Comparison of ENCODE assay signal across 9 cellular contexts in the genomic region with DNA sequence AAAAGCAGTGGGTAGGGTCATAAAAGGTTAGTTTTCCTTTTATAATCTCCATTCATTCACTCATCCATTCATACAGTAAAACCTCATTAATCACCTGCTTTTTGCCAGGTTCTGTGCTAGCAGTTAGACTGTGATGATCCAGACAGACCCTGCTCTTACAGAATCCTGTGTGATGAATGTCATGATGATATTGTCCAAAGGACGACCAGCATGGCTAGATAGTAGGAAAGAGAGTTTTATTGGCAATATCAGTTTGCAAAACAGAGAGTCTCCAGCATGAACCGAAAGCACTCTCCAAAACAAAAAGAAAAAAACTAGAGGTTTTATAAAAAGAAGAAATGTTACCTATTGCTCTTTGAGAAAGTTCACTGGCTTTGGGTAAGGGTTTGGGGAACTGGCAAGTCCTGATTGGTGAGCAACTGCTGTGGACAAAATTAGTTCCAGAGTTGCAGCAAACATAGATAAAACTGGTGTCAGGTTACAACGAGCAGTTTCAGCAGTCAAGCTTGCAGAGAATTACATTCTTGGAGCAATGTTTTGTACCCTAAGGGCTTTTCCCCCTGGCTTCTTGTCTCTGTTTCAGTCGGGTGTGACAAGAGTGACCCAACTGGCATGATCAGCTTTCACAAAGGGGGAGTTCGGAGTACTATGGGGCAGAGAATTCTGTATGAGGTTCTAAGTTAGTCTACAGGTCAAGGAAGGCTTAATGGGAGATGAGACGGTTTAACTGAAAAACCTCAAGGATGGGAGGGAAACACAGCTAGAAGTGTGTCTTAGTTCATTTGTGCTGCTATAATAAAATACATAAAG. TPM values are rescaled to one million over a fixed set of nuclear protein-coding genes. Genes with fewer than 3 reads are reported as not detected.
DNase-seq lines count a peak whose midpoint lies in the region; ATAC-seq and TF ChIP-seq lines count a peak whose summit lies in the region.
"Had no signal": no experiment of that assay in that cellular context is flagged by ENCODE, and none has a peak within 500 bp of the region (broad histone marks: within the 10 kb centered on the region; RNA-seq: fewer than 3 reads in every experiment).

No MANE protein-coding gene starts in this region.

- H3K4me3 Mint-ChIP-seq in stimulated activated naive B cell treated with anti-CD40 and anti-IgM and Interleukin-4, amounts not matched to agents 10 μg/mL and 1 μg/mL and 100 μg/mL, for 72 hours: no peak overlapping the region
- H3K4me3 Mint-ChIP-seq in activated CD4-positive, alpha-beta memory T cell treated with anti-CD3 and anti-CD28 coated beads for 36 hours: no peak overlapping the region
- H3K4me3 Mint-ChIP-seq: B cell had no signal

- TF ChIP-seq CTCF in RWPE2 (IDR thresholded peaks at IDR 0.05; ENCODE audit: poor library complexity, severe bottlenecking) (no peak), foreskin fibroblast (IDR thresholded peaks at IDR 0.05; ENCODE audit: low read depth, low read length) (no peak), prostate gland (IDR thresholded peaks at IDR 0.05) (no peak)

- H3K4me3 ChIP-seq in RWPE2 (ENCODE audit: severe bottlenecking): no peak overlapping the region
- peak overlapping the region in 1 of 2 donors; percentile 4 for H3K4me3 ChIP-seq in foreskin fibroblast (ENCODE audit: low read depth in 1 of 2, low read length in 2 of 2)
- H3K4me3 ChIP-seq in prostate gland: no peak overlapping the region

- intact Hi-C loops in prostate gland (cut with DNase I): no loop called here
- intact Hi-C loops in activated CD4-positive, alpha-beta memory T cell treated with anti-CD3 and anti-CD28 coated beads for 36 hours (cut with micrococcal nuclease): no loop called here

- peaks cover 10% of the 10 kb centered on the region; the same call in 1 of the 2 replicates for H3K36me3 ChIP-seq in RWPE2 (ENCODE audit: low read depth)
- no peaks in the 10 kb centered on the region for H3K36me3 ChIP-seq in prostate gland

- ATAC-seq in RWPE2 (ENCODE audit: low read depth) (peak; percentile 68), GM21576 (IDR thresholded peaks at IDR 0.05; ENCODE audit: unreplicated experiment) (no peak)
- ATAC-seq in stimulated activated naive B cell treated with anti-CD40 and anti-IgM and Interleukin-4, amounts not matched to agents 10 μg/mL and 1 μg/mL and 100 μg/mL, for 72 hours (replicated peaks): peak; percentile 24 to 42

- H3K27me3 ChIP-seq in RWPE2 (ENCODE audit: insufficient read depth, poor library complexity, severe bottlenecking) (no peaks in the 10 kb centered on the region), prostate gland (replicated peaks; ENCODE audit: insufficient read depth) (no peaks in the 10 kb centered on the region)

- H3K9me3 Mint-ChIP-seq in stimulated activated naive B cell treated with anti-CD40 and anti-IgM and Interleukin-4, amounts not matched to agents 10 μg/mL and 1 μg/mL and 100 μg/mL, for 72 hours: peaks cover 14 to 22% of the 10 kb centered on the region in 2 donors
- peaks cover 14% of the 10 kb centered on the region for H3K9me3 Mint-ChIP-seq in activated CD4-positive, alpha-beta memory T cell treated with anti-CD3 and anti-CD28 coated beads for 36 hours

- CTCF ChIA-PET in activated CD4-positive, alpha-beta memory T cell treated with anti-CD3 and anti-CD28 coated beads for 36 hours (lab: Charles Lee): no interaction called here

- H3K27ac Mint-ChIP-seq in stimulated activated naive B cell treated with anti-CD40 and anti-IgM and Interleukin-4, amounts not matched to agents 10 μg/mL and 1 μg/mL and 100 μg/mL, for 72 hours: no peak overlapping the region
- H3K27ac Mint-ChIP-seq in activated CD4-positive, alpha-beta memory T cell treated with anti-CD3 and anti-CD28 coated beads for 36 hours: no peak overlapping the region
- H3K27ac Mint-ChIP-seq: B cell had no signal

- peaks cover 33 to 48% of the 10 kb centered on the region in 2 donors for H3K4me1 Mint-ChIP-seq in stimulated activated naive B cell treated with anti-CD40 and anti-IgM and Interleukin-4, amounts not matched to agents 10 μg/mL and 1 μg/mL and 100 μg/mL, for 72 hours
- H3K4me1 Mint-ChIP-seq in activated CD4-positive, alpha-beta memory T cell treated with anti-CD3 and anti-CD28 coated beads for 36 hours (ENCODE audit: low read depth): peaks cover 4% of the 10 kb centered on the region

- H3K27ac ChIP-seq in RWPE2 (ENCODE audit: poor library complexity, severe bottlenecking) (peak overlapping the region; percentile 11), prostate gland (no peak overlapping the region)

- TF ChIP-seq POLR2A in prostate gland (IDR thresholded peaks at IDR 0.05): no peak

- H3K27me3 Mint-ChIP-seq in stimulated activated naive B cell treated with anti-CD40 and anti-IgM and Interleukin-4, amounts not matched to agents 10 μg/mL and 1 μg/mL and 100 μg/mL, for 72 hours: no peaks in the 10 kb centered on the region
- H3K27me3 Mint-ChIP-seq in activated CD4-positive, alpha-beta memory T cell treated with anti-CD3 and anti-CD28 coated beads for 36 hours: no peaks in the 10 kb centered on the region
- H3K27me3 Mint-ChIP-seq: B cell had no signal

- 32% methylated on average over 6 of the region's 6 CpGs for WGBS in prostate gland

- H3K4me1 ChIP-seq in RWPE2 (ENCODE audit: insufficient read depth, poor library complexity, severe bottlenecking): peaks cover 27% of the 10 kb centered on the region
- H3K4me1 ChIP-seq in prostate gland (replicated peaks): no peaks in the 10 kb centered on the region

- POLR2A ChIA-PET in activated CD4-positive, alpha-beta memory T cell treated with anti-CD3 and anti-CD28 coated beads for 36 hours (lab: Charles Lee): no interaction called here

- peak; percentile 7 for DNase-seq in NCI-H1105 treated with DMSO at 0.1 percent for 48 hours (lab: John Stamatoyannopoulos, UW)
- DNase-seq in NCI-H1105 (lab: John Stamatoyannopoulos, UW): no peak
- DNase-seq in RWPE2 (ENCODE audit: low spot score): no peak
- peak; percentile 76 to 87 for DNase-seq in foreskin fibroblast
- no peak for DNase-seq in stimulated activated naive B cell treated with anti-CD40 and anti-IgM and Interleukin-4, amounts not matched to agents 10 μg/mL and 1 μg/mL and 100 μg/mL, for 72 hours
- DNase-seq in prostate gland (ENCODE audit: low spot score): no peak
- no peak for DNase-seq in activated CD4-positive, alpha-beta memory T cell treated with anti-CD3 and anti-CD28 coated beads for 36 hours

- H3K9me3 ChIP-seq in RWPE2 (ENCODE audit: severe bottlenecking) (peaks cover 2% of the 10 kb centered on the region), prostate gland (no peaks in the 10 kb centered on the region)

- peaks cover 50 to 57% of the 10 kb centered on the region in 2 donors for H3K36me3 Mint-ChIP-seq in stimulated activated naive B cell treated with anti-CD40 and anti-IgM and Interleukin-4, amounts not matched to agents 10 μg/mL and 1 μg/mL and 100 μg/mL, for 72 hours
- peaks cover 42% of the 10 kb centered on the region for H3K36me3 Mint-ChIP-seq in activated CD4-positive, alpha-beta memory T cell treated with anti-CD3 and anti-CD28 coated beads for 36 hours

RNA-seq across cellular contexts. Expression of a gene that starts 58.3 kb away (rescaled TPM):
- 100 to 1,000 TPM in 1 of 2 donors, 10 to 100 TPM in 1; 59.9 to 102 TPM for total RNA-seq in prostate gland
- 10 to 100 TPM; 32.8 to 35.3 TPM for total RNA-seq in activated CD4-positive, alpha-beta memory T cell treated with anti-CD3 and anti-CD28 coated beads for 36 hours

Comparison
In these comparisons a context has a peak if more than half of its experiments do, and no peak if none do; other contexts are left out.
1. DNase-seq: peak in NCI-H1105 treated with DMSO at 0.1 percent for 48 hours (single experiment) and foreskin fibroblast (2 of 2); none in NCI-H1105 (single experiment), RWPE2 (single experiment), stimulated activated naive B cell treated with anti-CD40 and anti-IgM and Interleukin-4, amounts not matched to agents 10 μg/mL and 1 μg/mL and 100 μg/mL, for 72 hours (single experiment), prostate gland (single experiment) and activated CD4-positive, alpha-beta memory T cell treated with anti-CD3 and anti-CD28 coated beads for 36 hours (single experiment).